In the genomic region with DNA sequence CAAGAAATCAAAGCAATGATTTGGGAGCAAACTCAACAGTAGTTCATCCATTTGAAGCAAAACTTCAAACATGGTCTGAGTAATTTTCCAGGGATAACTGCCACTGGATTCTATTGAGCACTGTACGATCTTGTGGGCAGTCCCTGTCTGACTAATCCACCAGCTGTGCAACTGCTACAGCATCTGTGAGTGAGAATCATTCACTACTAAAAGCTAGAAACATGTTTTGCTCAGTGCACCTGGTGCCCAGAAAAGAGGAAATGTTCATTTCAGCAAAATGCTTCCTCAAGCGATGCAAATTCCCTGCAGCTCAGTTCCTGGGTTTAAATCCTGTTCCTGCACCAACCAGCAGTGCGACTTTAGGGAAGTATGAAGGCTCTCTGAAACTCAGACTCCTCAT, we compare ENCODE assay signal across 11 cellular contexts.
A peak's percentile ranks its signal among the peaks of the same experiment; 100 is the strongest.
DNase-seq lines count a peak whose midpoint lies in the region; ATAC-seq and TF ChIP-seq lines count a peak whose summit lies in the region.
"Had no signal": no experiment of that assay in that cellular context is flagged by ENCODE, and none has a peak within 500 bp of the region (broad histone marks: within the 10 kb centered on the region; RNA-seq: fewer than 3 reads in every experiment).

No MANE protein-coding gene starts in this region.

- intact Hi-C loops in Right ventricle myocardium superior (cut with DNase I) = no loop called here

- TF ChIP-seq CTCF in fibroblast of the aortic adventitia (IDR thresholded peaks at IDR 0.05; ENCODE audit: insufficient read depth, low read length) = no peak
- no peak for TF ChIP-seq CTCF in GM13977 (IDR thresholded peaks at IDR 0.05; ENCODE audit: extremely low read depth, insufficient read depth, missing control alignments)

- DNase-seq in fibroblast of the aortic adventitia (ENCODE audit: low read depth) (peak; percentile 17), C1 segment of cervical spinal cord (lab: John Stamatoyannopoulos, UW) (no peak), NCI-H187 (lab: John Stamatoyannopoulos, UW) (no peak), GM13977 (ENCODE audit: low spot score) (no peak), Right ventricle myocardium superior (no peak)
- DNase-seq: activated T-cell treated with anti-CD3 and anti-CD28 coated beads for 4 hours, SIG-M5 had no signal

- in situ Hi-C loops in GM13977 (cut with MboI; ENCODE audit: low pct_unique_long_range_greater_than_20kb, low sequenced_read_pairs, unreplicated experiment) = no loop called here

- ATAC-seq in GM18511 (IDR thresholded peaks at IDR 0.05; ENCODE audit: unreplicated experiment) = peak; percentile 89
- peak; percentile 97 for ATAC-seq in GM21619 (IDR thresholded peaks at IDR 0.05; ENCODE audit: unreplicated experiment)
- ATAC-seq in HG03280 (IDR thresholded peaks at IDR 0.05; ENCODE audit: unreplicated experiment) = peak; percentile 98
- no peak for ATAC-seq in Right ventricle myocardium superior (ENCODE audit: poor library complexity)
- ATAC-seq: HCT116 had no signal

- no peak overlapping the region for H3K4me3 ChIP-seq in fibroblast of the aortic adventitia (ENCODE audit: low read depth, low read length)
